ENCODE assay signal across 35 cellular contexts in genomic region chr3:65322910-65323309, GRCh38.
DNase-seq lines count a peak whose midpoint lies in the region; ATAC-seq, FAIRE-seq and TF ChIP-seq lines count a peak whose summit lies in the region.
"Had no signal": no experiment of that assay in that cellular context is flagged by ENCODE, and none has a peak within 500 bp of the region (broad histone marks: within the 10 kb centered on the region; RNA-seq: fewer than 3 reads in every experiment).

No MANE protein-coding gene starts in this region.

- no peak overlapping the region for H3K4me3 ChIP-seq in HepG2 (replicated peaks in 1 of 3; ENCODE audit: insufficient read depth in 1 of 3, low read depth in 2 of 3, low read length in 3 of 3)
- no peak overlapping the region for H3K4me3 ChIP-seq in right lobe of liver
- H3K4me3 ChIP-seq in stomach, result no peak overlapping the region
- H3K4me3 ChIP-seq: A549; BLaER1; BLaER1 treated with 17β-estradiol and CSF1 and Interleukin-3, amounts not matched to agents 10 nM and 100 nM had no signal

- no peak for TF ChIP-seq EP300 in HepG2 (IDR thresholded peaks at IDR 0.05; ENCODE audit: low read depth in 2 of 2, low read length in 2 of 2)
- TF ChIP-seq EP300 in HepG2 (CRISPR knock-in tag; IDR thresholded peaks at IDR 0.05; ENCODE audit: borderline replicate concordance), result no peak
- TF ChIP-seq EP300 in stomach (IDR thresholded peaks at IDR 0.05), result no peak

- DNase-seq in left lobe of liver (ENCODE audit: low spot score) (no peak), HepG2 (ENCODE audit: low spot score) (no peak), right lobe of liver (no peak), stomach (no peak), anterior cingulate cortex (lab: John Stamatoyannopoulos, UW) (no peak), left ventricle myocardium superior (no peak), head of caudate nucleus (no peak)
- DNase-seq: 8988T; ACHN; AML-193; BE2C; C1 segment of cervical spinal cord; Caco-2; Calu3; CD4-positive, alpha-beta memory T cell; CD4-positive, alpha-beta T cell; CD4-positive, CD25-positive, alpha-beta regulatory T cell; CD8-positive, alpha-beta memory T cell; CD8-positive, alpha-beta T cell; COR-L47; DMS 273 treated with DMSO at 0.1 percent for 48 hours; DMS153; DMS53; DMS79; DMS79 treated with DMSO at 0.1 percent for 48 hours; DND-41; EL had no signal

- intact Hi-C loops in HepG2 (cut with micrococcal nuclease; ENCODE audit: unreplicated experiment), result no loop called here
- intact Hi-C loops in right lobe of liver (cut with DNase I), result no loop called here
- intact Hi-C loops in stomach (cut with DNase I; ENCODE audit: low total_unique reads), result no loop called here
- intact Hi-C loops in left ventricle myocardium superior (cut with micrococcal nuclease), result no loop called here
- intact Hi-C loops in head of caudate nucleus (cut with DNase I), result no loop called here

- H3K36me3 ChIP-seq in HepG2 (replicated peaks in 1 of 2; ENCODE audit: control insufficient read depth in 1 of 2, insufficient read depth in 2 of 2, low read length in 2 of 2) (no peaks in the 10 kb centered on the region), right lobe of liver (no peaks in the 10 kb centered on the region), stomach (no peaks in the 10 kb centered on the region)
- H3K36me3 ChIP-seq: BE2C; BLaER1; BLaER1 treated with 17β-estradiol and CSF1 and Interleukin-3, amounts not matched to agents 10 nM and 100 nM had no signal

- TF ChIP-seq CTCF in VCaP (conservative IDR thresholded peaks at IDR 0.05), result no peak
- no peak for TF ChIP-seq CTCF in HepG2 (CRISPR knock-in tag; IDR thresholded peaks at IDR 0.05)
- no peak for TF ChIP-seq CTCF in right lobe of liver (IDR thresholded peaks at IDR 0.05)
- TF ChIP-seq CTCF in stomach (IDR thresholded peaks at IDR 0.05), result no peak

- no peaks in the 10 kb centered on the region for H4K20me1 ChIP-seq in HepG2 (ENCODE audit: insufficient read depth, low read length)
- H4K20me1 ChIP-seq: BLaER1; BLaER1 treated with 17β-estradiol and CSF1 and Interleukin-3, amounts not matched to agents 10 nM and 100 nM had no signal

- H3K9ac ChIP-seq in HepG2 (ENCODE audit: insufficient read depth, low read depth, low read length), result no peak overlapping the region
- H3K9ac ChIP-seq: BLaER1; BLaER1 treated with 17β-estradiol and CSF1 and Interleukin-3, amounts not matched to agents 10 nM and 100 nM had no signal

- H3K79me2 ChIP-seq in HepG2 (ENCODE audit: insufficient read depth, low read length), result no peaks in the 10 kb centered on the region

- WGBS in HepG2 (ENCODE audit: low lambda C conversion rate), result 5% methylated on average over 7 of the region's 7 CpGs
- WGBS in right lobe of liver (ENCODE audit: insufficient coverage, low coverage, low lambda C conversion rate, missing lambda C conversion rate), result 51% methylated on average over 7 of the region's 7 CpGs
- 84 to 92% (median 88%) methylated on average over 7 of the region's 7 CpGs for WGBS in stomach, 5 donors

- H3K9me3 ChIP-seq in HepG2 (ENCODE audit: low read length) (no peaks in the 10 kb centered on the region), right lobe of liver (no peaks in the 10 kb centered on the region), stomach (peaks cover 0 to 11% (median 8%) of the 10 kb centered on the region in 4 donors)
- H3K9me3 ChIP-seq: A549, BE2C, Caco-2 had no signal

- H3K4me2 ChIP-seq in HepG2 (ENCODE audit: low read depth, low read length), result no peak overlapping the region; the same call in 1 of the 2 replicates
- H3K4me2 ChIP-seq: A549; BLaER1; BLaER1 treated with 17β-estradiol and CSF1 and Interleukin-3, amounts not matched to agents 10 nM and 100 nM had no signal

- no peak for TF ChIP-seq RAD21 in HepG2 (CRISPR knock-in tag; IDR thresholded peaks at IDR 0.05)

- BruUV-seq in HepG2 (replicated peaks; lab: Mats Ljungman, UMichigan), result no TSS peak

- in situ Hi-C loops in HepG2 (cut with HindIII; ENCODE audit: extremely low pct_ligation_motif_present, low pct_unique_long_range_greater_than_20kb), result no loop called here

- H3K27ac ChIP-seq in VCaP, result peak overlapping the region; percentile 23
- H3K27ac ChIP-seq in HepG2 (ENCODE audit: extremely low read length, insufficient read depth, low read length), result no peak overlapping the region
- H3K27ac ChIP-seq in right lobe of liver, result no peak overlapping the region
- no peak overlapping the region for H3K27ac ChIP-seq in stomach
- H3K27ac ChIP-seq: 22Rv1; A549; BLaER1; BLaER1 treated with 17β-estradiol and CSF1 and Interleukin-3, amounts not matched to agents 10 nM and 100 nM; C4-2B had no signal

- POLR2A ChIA-PET in HepG2 (lab: Yijun Ruan, JAX), result no interaction called here

- CTCF ChIA-PET in HepG2 (lab: Yijun Ruan, JAX; ENCODE audit: low intra/inter-chr PET ratio, low total read pairs), result no interaction called here

- TF ChIP-seq POLR2A in HepG2 (IDR thresholded peaks at IDR 0.05; ENCODE audit: insufficient read depth in 1 of 2, low read depth in 2 of 2, low read length in 2 of 2) (no peak), right lobe of liver (IDR thresholded peaks at IDR 0.05) (no peak), stomach (IDR thresholded peaks at IDR 0.05) (no peak)

- H2AFZ ChIP-seq in HepG2 (ENCODE audit: low read length), result no peak overlapping the region

- peaks cover 31% of the 10 kb centered on the region for H3K4me1 ChIP-seq in HepG2 (ENCODE audit: insufficient read depth, low read length)
- H3K4me1 ChIP-seq in right lobe of liver, result no peaks in the 10 kb centered on the region
- H3K4me1 ChIP-seq in stomach, result no peaks in the 10 kb centered on the region
- H3K4me1 ChIP-seq: A549; BE2C; BLaER1; BLaER1 treated with 17β-estradiol and CSF1 and Interleukin-3, amounts not matched to agents 10 nM and 100 nM; Caco-2 had no signal

- ATAC-seq in left lobe of liver, result peak; percentile 82
- no peak; the same call in 2 of the 3 replicates for ATAC-seq in HepG2
- peak; percentile 48 to 85 (median 54) for ATAC-seq in right lobe of liver
- no peak for ATAC-seq in left ventricle myocardium superior
- ATAC-seq: A549; CD8-positive, alpha-beta T cell had no signal

- no peak for FAIRE-seq in HepG2 (lab: Jason Lieb, UNC)
- FAIRE-seq: A204.1, A549, D721Med had no signal

- H3K27me3 ChIP-seq in HepG2 (ENCODE audit: control insufficient read depth in 1 of 2, insufficient read depth in 2 of 2, low read length in 2 of 2), result no peaks in the 10 kb centered on the region
- no peaks in the 10 kb centered on the region for H3K27me3 ChIP-seq in right lobe of liver
- no peaks in the 10 kb centered on the region for H3K27me3 ChIP-seq in stomach
- H3K27me3 ChIP-seq: BE2C; BLaER1; BLaER1 treated with 17β-estradiol and CSF1 and Interleukin-3, amounts not matched to agents 10 nM and 100 nM had no signal

TF ChIP-seq in HepG2, 621 proteins besides CTCF, POLR2A, EP300 and RAD21:
- peak; percentile 82 for TF ChIP-seq ZNF770 (CRISPR knock-in tag; IDR thresholded peaks at IDR 0.05)
- no peak for TF ChIP-seq ZNF816 (CRISPR knock-in tag; IDR thresholded peaks at IDR 0.05; ENCODE audit: borderline replicate concordance)
TF ChIP-seq in HepG2: peak in this region for 1.

Comparison
In these comparisons a context has a peak if more than half of its experiments do, and no peak if none do; other contexts are left out.
1. ATAC-seq: peak in left lobe of liver (single experiment) and right lobe of liver (4 of 4); none in HepG2 (single experiment) and left ventricle myocardium superior (single experiment).